2 cellular contexts compared by ENCODE assay signal in the genomic region with DNA sequence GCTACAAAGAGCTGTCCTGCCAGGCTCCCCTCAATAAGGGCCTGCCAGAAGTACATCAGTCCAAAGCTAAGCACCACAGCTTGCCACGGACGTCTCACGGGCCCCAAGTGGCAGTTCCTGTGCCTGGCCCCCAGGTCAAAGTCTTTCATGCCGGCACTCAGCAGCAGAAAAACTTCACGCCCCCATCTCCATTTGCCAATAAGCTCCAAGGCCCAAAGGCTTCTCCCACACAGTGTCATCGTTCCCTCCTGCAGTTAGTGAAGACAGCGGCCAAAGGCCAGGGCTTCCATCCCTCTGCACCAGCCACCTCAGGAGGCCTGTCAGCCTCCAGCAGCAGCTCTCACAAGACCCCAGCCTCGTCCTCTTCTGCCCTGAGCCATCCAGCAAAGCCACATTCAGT.
TF ChIP-seq lines count a peak whose summit lies in the region.

No MANE protein-coding gene starts in this region.

TF ChIP-seq in HCT116, 20 proteins besides CTCF, POLR2A, EP300 and RAD21:
- no peak for TF ChIP-seq POLR2AphosphoS5 (IDR thresholded peaks at IDR 0.05; ENCODE audit: low read depth, low read length)
- TF ChIP-seq CBX3 (IDR thresholded peaks at IDR 0.05; ENCODE audit: low read depth), result no peak
- TF ChIP-seq EZH2phosphoT487 (IDR thresholded peaks at IDR 0.05; ENCODE audit: borderline replicate concordance), result no peak
- TF ChIP-seq ZFX (IDR thresholded peaks at IDR 0.05), result no peak
- no peak for TF ChIP-seq YY1 (IDR thresholded peaks at IDR 0.05; ENCODE audit: extremely low read depth, insufficient replicate concordance, low read depth, low read length)
- TF ChIP-seq CEBPB (IDR thresholded peaks at IDR 0.05; ENCODE audit: low read depth), result no peak
- no peak for TF ChIP-seq MAX (IDR thresholded peaks at IDR 0.05)
- TF ChIP-seq, protein P1, sequence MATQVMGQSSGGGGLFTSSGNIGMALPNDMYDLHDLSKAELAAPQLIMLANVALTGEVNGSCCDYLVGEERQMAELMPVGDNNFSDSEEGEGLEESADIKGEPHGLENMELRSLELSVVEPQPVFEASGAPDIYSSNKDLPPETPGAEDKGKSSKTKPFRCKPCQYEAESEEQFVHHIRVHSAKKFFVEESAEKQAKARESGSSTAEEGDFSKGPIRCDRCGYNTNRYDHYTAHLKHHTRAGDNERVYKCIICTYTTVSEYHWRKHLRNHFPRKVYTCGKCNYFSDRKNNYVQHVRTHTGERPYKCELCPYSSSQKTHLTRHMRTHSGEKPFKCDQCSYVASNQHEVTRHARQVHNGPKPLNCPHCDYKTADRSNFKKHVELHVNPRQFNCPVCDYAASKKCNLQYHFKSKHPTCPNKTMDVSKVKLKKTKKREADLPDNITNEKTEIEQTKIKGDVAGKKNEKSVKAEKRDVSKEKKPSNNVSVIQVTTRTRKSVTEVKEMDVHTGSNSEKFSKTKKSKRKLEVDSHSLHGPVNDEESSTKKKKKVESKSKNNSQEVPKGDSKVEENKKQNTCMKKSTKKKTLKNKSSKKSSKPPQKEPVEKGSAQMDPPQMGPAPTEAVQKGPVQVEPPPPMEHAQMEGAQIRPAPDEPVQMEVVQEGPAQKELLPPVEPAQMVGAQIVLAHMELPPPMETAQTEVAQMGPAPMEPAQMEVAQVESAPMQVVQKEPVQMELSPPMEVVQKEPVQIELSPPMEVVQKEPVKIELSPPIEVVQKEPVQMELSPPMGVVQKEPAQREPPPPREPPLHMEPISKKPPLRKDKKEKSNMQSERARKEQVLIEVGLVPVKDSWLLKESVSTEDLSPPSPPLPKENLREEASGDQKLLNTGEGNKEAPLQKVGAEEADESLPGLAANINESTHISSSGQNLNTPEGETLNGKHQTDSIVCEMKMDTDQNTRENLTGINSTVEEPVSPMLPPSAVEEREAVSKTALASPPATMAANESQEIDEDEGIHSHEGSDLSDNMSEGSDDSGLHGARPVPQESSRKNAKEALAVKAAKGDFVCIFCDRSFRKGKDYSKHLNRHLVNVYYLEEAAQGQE (IDR thresholded peaks at IDR 0.05; ENCODE audit: low read depth), result no peak
- TF ChIP-seq ZNF274 (IDR thresholded peaks at IDR 0.05; ENCODE audit: low read depth, low read length), result no peak
- TF ChIP-seq EGR1 (IDR thresholded peaks at IDR 0.05; ENCODE audit: low read depth), result no peak
- no peak for TF ChIP-seq FOSL1 (IDR thresholded peaks at IDR 0.05; ENCODE audit: low read depth)
- no peak for TF ChIP-seq SP1 (IDR thresholded peaks at IDR 0.05; ENCODE audit: low read depth)
- TF ChIP-seq ATF3 (IDR thresholded peaks at IDR 0.05), result no peak

TF ChIP-seq in HepG2, 621 proteins besides CTCF, POLR2A, EP300 and RAD21:
- TF ChIP-seq HNF4G (IDR thresholded peaks at IDR 0.05; ENCODE audit: borderline replicate concordance, low read depth, low read length) (0 out of 2 replicates have a peak, but pooled peaks have one; percentile 12), HNF4G (CRISPR knock-in tag; IDR thresholded peaks at IDR 0.05; ENCODE audit: borderline replicate concordance, low read depth) (no peak), ZNF841 (CRISPR knock-in tag; IDR thresholded peaks at IDR 0.05; ENCODE audit: borderline replicate concordance) (no peak), HNF4A (CRISPR knock-in tag; IDR thresholded peaks at IDR 0.05) (peak; percentile 23; the same call in 1 of the 2 replicates)
TF ChIP-seq in HepG2: peak in this region for 2.
